ENCODE assay signal across 1 cellular context in the genomic region with DNA sequence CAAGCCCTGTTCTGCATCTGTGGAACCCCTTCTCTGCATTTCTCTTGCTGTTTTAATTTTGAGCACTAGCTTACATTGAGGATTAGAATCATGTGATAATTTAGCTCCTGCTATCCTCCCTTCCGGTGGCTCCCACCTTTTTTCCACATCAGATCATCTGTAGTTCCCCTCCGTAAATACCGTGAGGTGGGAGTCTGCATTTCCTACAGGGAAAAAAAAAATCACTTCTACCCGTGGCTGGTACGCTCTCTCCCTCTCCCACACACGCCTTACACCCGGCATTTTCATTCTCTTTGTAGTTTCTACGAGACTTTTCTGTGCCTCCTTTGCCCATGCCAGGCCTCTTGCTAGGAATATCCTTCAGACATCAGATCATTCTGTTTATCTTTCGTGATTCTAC.
TF ChIP-seq lines count a peak whose summit lies in the region.

No MANE protein-coding gene starts in this region.

TF ChIP-seq in K562, 482 proteins besides CTCF, POLR2A, EP300 and RAD21:
- TF ChIP-seq TCF7L2 (IDR thresholded peaks at IDR 0.05; ENCODE audit: low read depth, low read length) (no peak), CBFA2T3 (IDR thresholded peaks at IDR 0.05) (no peak), ILF3 (IDR thresholded peaks at IDR 0.05; ENCODE audit: borderline replicate concordance) (no peak), NCOA2 (IDR thresholded peaks at IDR 0.05; ENCODE audit: partially characterized antibody in 2 of 2) (no peak), POLR2AphosphoS5 (IDR thresholded peaks at IDR 0.05; ENCODE audit: control insufficient read depth, insufficient read depth, low read depth, low read length) (no peak), KLF16 (IDR thresholded peaks at IDR 0.05) (no peak), PHF21A (IDR thresholded peaks at IDR 0.05; ENCODE audit: borderline replicate concordance, low read depth) (no peak), HLTF (IDR thresholded peaks at IDR 0.05) (no peak), ZNF830 (CRISPR knock-in tag; IDR thresholded peaks at IDR 0.05) (no peak), LARP7 (IDR thresholded peaks at IDR 0.05) (no peak), ZNF143 (CRISPR knock-in tag; IDR thresholded peaks at IDR 0.05) (no peak), ZNF778 (CRISPR knock-in tag; IDR thresholded peaks at IDR 0.05) (no peak)
- TF ChIP-seq, protein P1, sequence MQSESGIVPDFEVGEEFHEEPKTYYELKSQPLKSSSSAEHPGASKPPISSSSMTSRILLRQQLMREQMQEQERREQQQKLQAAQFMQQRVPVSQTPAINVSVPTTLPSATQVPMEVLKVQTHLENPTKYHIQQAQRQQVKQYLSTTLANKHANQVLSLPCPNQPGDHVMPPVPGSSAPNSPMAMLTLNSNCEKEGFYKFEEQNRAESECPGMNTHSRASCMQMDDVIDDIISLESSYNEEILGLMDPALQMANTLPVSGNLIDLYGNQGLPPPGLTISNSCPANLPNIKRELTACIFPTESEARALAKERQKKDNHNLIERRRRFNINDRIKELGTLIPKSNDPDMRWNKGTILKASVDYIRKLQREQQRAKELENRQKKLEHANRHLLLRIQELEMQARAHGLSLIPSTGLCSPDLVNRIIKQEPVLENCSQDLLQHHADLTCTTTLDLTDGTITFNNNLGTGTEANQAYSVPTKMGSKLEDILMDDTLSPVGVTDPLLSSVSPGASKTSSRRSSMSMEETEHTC (IDR thresholded peaks at IDR 0.05), result no peak
- TF ChIP-seq, protein P2, sequence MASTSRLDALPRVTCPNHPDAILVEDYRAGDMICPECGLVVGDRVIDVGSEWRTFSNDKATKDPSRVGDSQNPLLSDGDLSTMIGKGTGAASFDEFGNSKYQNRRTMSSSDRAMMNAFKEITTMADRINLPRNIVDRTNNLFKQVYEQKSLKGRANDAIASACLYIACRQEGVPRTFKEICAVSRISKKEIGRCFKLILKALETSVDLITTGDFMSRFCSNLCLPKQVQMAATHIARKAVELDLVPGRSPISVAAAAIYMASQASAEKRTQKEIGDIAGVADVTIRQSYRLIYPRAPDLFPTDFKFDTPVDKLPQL (IDR thresholded peaks at IDR 0.05; ENCODE audit: extremely low read depth, insufficient read length), result no peak
